In the genomic region with DNA sequence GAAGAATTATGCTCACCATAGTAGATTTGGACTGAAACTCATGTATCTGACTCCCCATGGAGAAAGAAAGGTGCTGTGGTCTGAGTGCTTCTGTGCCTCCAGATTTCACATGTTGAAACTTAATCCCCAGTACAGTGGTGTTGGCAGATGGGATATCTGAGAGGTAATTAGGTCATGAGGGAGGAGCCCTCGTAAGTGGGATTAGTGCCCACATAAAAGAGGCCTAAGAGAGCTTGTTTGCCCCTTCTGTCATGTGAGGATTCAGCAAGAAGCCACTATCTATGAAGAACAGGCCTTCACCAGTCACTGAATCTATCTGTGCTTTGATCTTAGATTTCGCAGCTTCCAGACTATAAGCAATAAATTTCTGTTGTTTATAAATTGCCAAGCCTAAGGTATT, we compare ENCODE assay signal across 1 cellular context.
TF ChIP-seq lines count a peak whose summit lies in the region.

No MANE protein-coding gene starts in this region.

TF ChIP-seq in HEK293, 187 proteins besides CTCF, POLR2A, EP300 and RAD21 (continued from another document and continues in another):
- TF ChIP-seq, protein P1, sequence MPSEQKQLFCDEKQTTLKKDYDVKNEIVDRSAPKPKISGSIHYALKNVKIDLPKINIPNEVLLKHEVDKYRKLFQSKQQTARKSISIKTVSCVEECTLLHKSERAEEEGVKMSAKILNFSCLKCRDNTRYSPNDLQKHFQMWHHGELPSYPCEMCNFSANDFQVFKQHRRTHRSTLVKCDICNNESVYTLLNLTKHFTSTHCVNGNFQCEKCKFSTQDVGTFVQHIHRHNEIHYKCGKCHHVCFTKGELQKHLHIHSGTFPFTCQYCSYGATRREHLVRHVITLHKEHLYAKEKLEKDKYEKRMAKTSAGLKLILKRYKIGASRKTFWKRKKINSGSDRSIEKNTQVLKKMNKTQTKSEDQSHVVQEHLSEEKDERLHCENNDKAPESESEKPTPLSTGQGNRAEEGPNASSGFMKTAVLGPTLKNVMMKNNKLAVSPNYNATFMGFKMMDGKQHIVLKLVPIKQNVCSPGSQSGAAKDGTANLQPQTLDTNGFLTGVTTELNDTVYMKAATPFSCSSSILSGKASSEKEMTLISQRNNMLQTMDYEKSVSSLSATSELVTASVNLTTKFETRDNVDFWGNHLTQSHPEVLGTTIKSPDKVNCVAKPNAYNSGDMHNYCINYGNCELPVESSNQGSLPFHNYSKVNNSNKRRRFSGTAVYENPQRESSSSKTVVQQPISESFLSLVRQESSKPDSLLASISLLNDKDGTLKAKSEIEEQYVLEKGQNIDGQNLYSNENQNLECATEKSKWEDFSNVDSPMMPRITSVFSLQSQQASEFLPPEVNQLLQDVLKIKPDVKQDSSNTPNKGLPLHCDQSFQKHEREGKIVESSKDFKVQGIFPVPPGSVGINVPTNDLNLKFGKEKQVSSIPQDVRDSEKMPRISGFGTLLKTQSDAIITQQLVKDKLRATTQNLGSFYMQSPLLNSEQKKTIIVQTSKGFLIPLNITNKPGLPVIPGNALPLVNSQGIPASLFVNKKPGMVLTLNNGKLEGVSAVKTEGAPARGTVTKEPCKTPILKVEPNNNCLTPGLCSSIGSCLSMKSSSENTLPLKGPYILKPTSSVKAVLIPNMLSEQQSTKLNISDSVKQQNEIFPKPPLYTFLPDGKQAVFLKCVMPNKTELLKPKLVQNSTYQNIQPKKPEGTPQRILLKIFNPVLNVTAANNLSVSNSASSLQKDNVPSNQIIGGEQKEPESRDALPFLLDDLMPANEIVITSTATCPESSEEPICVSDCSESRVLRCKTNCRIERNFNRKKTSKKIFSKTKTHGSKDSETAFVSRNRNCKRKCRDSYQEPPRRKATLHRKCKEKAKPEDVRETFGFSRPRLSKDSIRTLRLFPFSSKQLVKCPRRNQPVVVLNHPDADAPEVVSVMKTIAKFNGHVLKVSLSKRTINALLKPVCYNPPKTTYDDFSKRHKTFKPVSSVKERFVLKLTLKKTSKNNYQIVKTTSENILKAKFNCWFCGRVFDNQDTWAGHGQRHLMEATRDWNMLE (tag by site-specific recombination; conservative IDR thresholded peaks at IDR 0.05; ENCODE audit: low read depth), result no peak
- TF ChIP-seq ZBTB21 (tag by site-specific recombination; IDR thresholded peaks at IDR 0.05) (no peak), ZNF248 (tag by site-specific recombination; IDR thresholded peaks at IDR 0.05) (no peak), KLF1 (tag by site-specific recombination; IDR thresholded peaks at IDR 0.05) (peak; percentile 80), ZNF175 (tag by site-specific recombination; IDR thresholded peaks at IDR 0.05) (no peak), ZNF391 (tag by site-specific recombination; IDR thresholded peaks at IDR 0.05; ENCODE audit: borderline replicate concordance, low read depth) (no peak), KLF8 (tag by site-specific recombination; IDR thresholded peaks at IDR 0.05) (peak; percentile 70), ZNF677 (tag by site-specific recombination; IDR thresholded peaks at IDR 0.05) (no peak), ZFP69B (tag by site-specific recombination; IDR thresholded peaks at IDR 0.05) (no peak), ZNF654 (tag by site-specific recombination; IDR thresholded peaks at IDR 0.05; ENCODE audit: low read depth) (no peak), TRIM28 (IDR thresholded peaks at IDR 0.05; ENCODE audit: borderline replicate concordance, low read length) (peak; percentile 83; the same call in 1 of the 2 replicates), FEZF1 (tag by site-specific recombination; IDR thresholded peaks at IDR 0.05) (no peak), ZNF292 (tag by site-specific recombination; IDR thresholded peaks at IDR 0.05; ENCODE audit: borderline replicate concordance, low read depth) (no peak), ZNF768 (tag by site-specific recombination; IDR thresholded peaks at IDR 0.05) (no peak), KLF10 (tag by site-specific recombination; IDR thresholded peaks at IDR 0.05) (0 out of 2 replicates have a peak, but pooled peaks have one; percentile 17), OSR2 (tag by site-specific recombination; IDR thresholded peaks at IDR 0.05) (peak; percentile 94), HOXA7 (CRISPR knock-in tag; IDR thresholded peaks at IDR 0.05; ENCODE audit: borderline replicate concordance) (no peak), RBAK (tag by site-specific recombination; IDR thresholded peaks at IDR 0.05) (no peak), ZNF473 (tag by site-specific recombination; IDR thresholded peaks at IDR 0.05) (no peak), ZBTB48 (tag by site-specific recombination; IDR thresholded peaks at IDR 0.05) (no peak), ZBTB7A (tag by site-specific recombination; IDR thresholded peaks at IDR 0.05; ENCODE audit: low read depth) (no peak), ZNF624 (tag by site-specific recombination; IDR thresholded peaks at IDR 0.05) (no peak), ZNF184 (tag by site-specific recombination; IDR thresholded peaks at IDR 0.05) (no peak), ZNF549 (tag by site-specific recombination; IDR thresholded peaks at IDR 0.05) (no peak), ZNF221 (tag by site-specific recombination; IDR thresholded peaks at IDR 0.05; ENCODE audit: borderline replicate concordance) (no peak), SP2 (tag by site-specific recombination; IDR thresholded peaks at IDR 0.05) (no peak), KLF7 (tag by site-specific recombination; IDR thresholded peaks at IDR 0.05; ENCODE audit: borderline replicate concordance) (no peak), ZNF19 (tag by site-specific recombination; IDR thresholded peaks at IDR 0.05; ENCODE audit: low read depth) (no peak)
- TF ChIP-seq, protein P2, sequence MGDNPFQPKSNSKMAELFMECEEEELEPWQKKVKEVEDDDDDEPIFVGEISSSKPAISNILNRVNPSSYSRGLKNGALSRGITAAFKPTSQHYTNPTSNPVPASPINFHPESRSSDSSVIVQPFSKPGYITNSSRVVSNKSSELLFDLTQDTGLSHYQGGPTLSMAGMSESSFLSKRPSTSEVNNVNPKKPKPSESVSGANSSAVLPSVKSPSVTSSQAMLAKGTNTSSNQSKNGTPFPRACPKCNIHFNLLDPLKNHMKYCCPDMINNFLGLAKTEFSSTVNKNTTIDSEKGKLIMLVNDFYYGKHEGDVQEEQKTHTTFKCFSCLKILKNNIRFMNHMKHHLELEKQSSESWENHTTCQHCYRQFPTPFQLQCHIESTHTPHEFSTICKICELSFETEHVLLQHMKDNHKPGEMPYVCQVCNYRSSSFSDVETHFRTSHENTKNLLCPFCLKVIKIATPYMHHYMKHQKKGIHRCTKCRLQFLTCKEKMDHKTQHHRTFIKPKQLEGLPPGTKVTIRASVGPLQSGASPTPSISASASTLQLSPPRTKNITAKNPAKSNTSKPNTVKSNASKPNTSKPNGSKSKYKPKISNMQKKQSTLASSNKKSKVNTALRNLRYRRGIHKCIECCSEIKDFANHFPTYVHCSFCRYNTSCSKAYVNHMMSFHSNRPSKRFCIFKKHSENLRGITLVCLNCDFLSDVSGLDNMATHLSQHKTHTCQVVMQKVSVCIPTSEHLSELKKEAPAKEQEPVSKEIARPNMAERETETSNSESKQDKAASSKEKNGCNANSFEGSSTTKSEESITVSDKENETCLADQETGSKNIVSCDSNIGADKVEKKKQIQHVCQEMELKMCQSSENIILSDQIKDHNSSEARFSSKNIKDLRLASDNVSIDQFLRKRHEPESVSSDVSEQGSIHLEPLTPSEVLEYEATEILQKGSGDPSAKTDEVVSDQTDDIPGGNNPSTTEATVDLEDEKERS (tag by site-specific recombination; IDR thresholded peaks at IDR 0.05), result no peak
- TF ChIP-seq, protein P3, sequence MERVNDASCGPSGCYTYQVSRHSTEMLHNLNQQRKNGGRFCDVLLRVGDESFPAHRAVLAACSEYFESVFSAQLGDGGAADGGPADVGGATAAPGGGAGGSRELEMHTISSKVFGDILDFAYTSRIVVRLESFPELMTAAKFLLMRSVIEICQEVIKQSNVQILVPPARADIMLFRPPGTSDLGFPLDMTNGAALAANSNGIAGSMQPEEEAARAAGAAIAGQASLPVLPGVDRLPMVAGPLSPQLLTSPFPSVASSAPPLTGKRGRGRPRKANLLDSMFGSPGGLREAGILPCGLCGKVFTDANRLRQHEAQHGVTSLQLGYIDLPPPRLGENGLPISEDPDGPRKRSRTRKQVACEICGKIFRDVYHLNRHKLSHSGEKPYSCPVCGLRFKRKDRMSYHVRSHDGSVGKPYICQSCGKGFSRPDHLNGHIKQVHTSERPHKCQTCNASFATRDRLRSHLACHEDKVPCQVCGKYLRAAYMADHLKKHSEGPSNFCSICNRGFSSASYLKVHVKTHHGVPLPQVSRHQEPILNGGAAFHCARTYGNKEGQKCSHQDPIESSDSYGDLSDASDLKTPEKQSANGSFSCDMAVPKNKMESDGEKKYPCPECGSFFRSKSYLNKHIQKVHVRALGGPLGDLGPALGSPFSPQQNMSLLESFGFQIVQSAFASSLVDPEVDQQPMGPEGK (tag by site-specific recombination; IDR thresholded peaks at IDR 0.05), result 0 out of 2 replicates have a peak, but pooled peaks have one; percentile 28
- TF ChIP-seq, protein P4, sequence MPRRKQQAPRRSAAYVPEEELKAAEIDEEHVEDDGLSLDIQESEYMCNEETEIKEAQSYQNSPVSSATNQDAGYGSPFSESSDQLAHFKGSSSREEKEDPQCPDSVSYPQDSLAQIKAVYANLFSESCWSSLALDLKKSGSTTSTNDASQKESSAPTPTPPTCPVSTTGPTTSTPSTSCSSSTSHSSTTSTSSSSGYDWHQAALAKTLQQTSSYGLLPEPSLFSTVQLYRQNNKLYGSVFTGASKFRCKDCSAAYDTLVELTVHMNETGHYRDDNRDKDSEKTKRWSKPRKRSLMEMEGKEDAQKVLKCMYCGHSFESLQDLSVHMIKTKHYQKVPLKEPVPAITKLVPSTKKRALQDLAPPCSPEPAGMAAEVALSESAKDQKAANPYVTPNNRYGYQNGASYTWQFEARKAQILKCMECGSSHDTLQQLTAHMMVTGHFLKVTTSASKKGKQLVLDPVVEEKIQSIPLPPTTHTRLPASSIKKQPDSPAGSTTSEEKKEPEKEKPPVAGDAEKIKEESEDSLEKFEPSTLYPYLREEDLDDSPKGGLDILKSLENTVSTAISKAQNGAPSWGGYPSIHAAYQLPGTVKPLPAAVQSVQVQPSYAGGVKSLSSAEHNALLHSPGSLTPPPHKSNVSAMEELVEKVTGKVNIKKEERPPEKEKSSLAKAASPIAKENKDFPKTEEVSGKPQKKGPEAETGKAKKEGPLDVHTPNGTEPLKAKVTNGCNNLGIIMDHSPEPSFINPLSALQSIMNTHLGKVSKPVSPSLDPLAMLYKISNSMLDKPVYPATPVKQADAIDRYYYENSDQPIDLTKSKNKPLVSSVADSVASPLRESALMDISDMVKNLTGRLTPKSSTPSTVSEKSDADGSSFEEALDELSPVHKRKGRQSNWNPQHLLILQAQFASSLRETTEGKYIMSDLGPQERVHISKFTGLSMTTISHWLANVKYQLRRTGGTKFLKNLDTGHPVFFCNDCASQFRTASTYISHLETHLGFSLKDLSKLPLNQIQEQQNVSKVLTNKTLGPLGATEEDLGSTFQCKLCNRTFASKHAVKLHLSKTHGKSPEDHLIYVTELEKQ (tag by site-specific recombination; IDR thresholded peaks at IDR 0.05; ENCODE audit: borderline replicate concordance), result peak; percentile 59; the same call in 1 of the 2 replicates
- TF ChIP-seq, protein P5, sequence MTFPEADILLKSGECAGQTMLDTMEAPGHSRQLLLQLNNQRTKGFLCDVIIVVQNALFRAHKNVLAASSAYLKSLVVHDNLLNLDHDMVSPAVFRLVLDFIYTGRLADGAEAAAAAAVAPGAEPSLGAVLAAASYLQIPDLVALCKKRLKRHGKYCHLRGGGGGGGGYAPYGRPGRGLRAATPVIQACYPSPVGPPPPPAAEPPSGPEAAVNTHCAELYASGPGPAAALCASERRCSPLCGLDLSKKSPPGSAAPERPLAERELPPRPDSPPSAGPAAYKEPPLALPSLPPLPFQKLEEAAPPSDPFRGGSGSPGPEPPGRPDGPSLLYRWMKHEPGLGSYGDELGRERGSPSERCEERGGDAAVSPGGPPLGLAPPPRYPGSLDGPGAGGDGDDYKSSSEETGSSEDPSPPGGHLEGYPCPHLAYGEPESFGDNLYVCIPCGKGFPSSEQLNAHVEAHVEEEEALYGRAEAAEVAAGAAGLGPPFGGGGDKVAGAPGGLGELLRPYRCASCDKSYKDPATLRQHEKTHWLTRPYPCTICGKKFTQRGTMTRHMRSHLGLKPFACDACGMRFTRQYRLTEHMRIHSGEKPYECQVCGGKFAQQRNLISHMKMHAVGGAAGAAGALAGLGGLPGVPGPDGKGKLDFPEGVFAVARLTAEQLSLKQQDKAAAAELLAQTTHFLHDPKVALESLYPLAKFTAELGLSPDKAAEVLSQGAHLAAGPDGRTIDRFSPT (tag by site-specific recombination; IDR thresholded peaks at IDR 0.05), result no peak
- TF ChIP-seq, protein P6, sequence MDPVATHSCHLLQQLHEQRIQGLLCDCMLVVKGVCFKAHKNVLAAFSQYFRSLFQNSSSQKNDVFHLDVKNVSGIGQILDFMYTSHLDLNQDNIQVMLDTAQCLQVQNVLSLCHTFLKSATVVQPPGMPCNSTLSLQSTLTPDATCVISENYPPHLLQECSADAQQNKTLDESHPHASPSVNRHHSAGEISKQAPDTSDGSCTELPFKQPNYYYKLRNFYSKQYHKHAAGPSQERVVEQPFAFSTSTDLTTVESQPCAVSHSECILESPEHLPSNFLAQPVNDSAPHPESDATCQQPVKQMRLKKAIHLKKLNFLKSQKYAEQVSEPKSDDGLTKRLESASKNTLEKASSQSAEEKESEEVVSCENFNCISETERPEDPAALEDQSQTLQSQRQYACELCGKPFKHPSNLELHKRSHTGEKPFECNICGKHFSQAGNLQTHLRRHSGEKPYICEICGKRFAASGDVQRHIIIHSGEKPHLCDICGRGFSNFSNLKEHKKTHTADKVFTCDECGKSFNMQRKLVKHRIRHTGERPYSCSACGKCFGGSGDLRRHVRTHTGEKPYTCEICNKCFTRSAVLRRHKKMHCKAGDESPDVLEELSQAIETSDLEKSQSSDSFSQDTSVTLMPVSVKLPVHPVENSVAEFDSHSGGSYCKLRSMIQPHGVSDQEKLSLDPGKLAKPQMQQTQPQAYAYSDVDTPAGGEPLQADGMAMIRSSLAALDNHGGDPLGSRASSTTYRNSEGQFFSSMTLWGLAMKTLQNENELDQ (tag by site-specific recombination; IDR thresholded peaks at IDR 0.05; ENCODE audit: low read depth), result no peak
- TF ChIP-seq, protein P7, sequence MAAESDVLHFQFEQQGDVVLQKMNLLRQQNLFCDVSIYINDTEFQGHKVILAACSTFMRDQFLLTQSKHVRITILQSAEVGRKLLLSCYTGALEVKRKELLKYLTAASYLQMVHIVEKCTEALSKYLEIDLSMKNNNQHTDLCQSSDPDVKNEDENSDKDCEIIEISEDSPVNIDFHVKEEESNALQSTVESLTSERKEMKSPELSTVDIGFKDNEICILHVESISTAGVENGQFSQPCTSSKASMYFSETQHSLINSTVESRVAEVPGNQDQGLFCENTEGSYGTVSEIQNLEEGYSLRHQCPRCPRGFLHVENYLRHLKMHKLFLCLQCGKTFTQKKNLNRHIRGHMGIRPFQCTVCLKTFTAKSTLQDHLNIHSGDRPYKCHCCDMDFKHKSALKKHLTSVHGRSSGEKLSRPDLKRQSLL (tag by site-specific recombination; IDR thresholded peaks at IDR 0.05), result no peak
- TF ChIP-seq, protein P8, sequence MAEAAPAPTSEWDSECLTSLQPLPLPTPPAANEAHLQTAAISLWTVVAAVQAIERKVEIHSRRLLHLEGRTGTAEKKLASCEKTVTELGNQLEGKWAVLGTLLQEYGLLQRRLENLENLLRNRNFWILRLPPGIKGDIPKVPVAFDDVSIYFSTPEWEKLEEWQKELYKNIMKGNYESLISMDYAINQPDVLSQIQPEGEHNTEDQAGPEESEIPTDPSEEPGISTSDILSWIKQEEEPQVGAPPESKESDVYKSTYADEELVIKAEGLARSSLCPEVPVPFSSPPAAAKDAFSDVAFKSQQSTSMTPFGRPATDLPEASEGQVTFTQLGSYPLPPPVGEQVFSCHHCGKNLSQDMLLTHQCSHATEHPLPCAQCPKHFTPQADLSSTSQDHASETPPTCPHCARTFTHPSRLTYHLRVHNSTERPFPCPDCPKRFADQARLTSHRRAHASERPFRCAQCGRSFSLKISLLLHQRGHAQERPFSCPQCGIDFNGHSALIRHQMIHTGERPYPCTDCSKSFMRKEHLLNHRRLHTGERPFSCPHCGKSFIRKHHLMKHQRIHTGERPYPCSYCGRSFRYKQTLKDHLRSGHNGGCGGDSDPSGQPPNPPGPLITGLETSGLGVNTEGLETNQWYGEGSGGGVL (tag by site-specific recombination; IDR thresholded peaks at IDR 0.05), result no peak
